ENCODE assay signal across 11 cellular contexts in the genomic region with DNA sequence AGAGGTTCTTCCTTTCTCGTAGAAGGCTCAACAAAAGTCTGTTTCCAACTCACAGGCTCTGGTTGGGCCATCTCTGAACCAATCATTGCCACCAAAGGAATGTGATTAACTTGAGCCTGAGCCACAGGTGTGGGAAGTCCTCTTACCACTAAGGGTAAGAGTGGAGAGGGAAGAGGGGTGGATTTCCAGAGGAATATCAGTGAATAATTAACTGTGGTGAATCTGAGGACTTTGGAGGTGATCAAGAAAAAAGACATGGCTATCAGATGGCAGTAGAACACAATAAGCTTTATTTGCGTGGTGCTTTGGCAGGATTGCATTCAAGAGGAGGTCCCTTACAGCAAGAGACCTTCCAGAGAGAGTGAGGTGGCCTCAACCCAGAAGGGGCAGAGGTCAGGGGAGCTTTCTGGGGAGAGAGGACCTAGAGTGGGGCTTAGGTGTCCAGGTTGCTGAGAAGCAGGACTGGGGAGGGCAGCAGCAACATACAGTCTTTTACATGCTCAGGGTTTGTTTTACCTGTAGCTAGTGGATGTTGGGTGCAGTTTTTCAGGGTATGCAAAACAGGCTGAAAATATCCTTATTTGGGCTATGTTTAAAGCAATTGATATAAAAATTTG.
DNase-seq lines count a peak whose midpoint lies in the region; ATAC-seq, FAIRE-seq and TF ChIP-seq lines count a peak whose summit lies in the region.
"Had no signal": no experiment of that assay in that cellular context is flagged by ENCODE, and none has a peak within 500 bp of the region (broad histone marks: within the 10 kb centered on the region; RNA-seq: fewer than 3 reads in every experiment).

No MANE protein-coding gene starts in this region.

- no peaks in the 10 kb centered on the region for H4K20me1 ChIP-seq in HepG2 (ENCODE audit: insufficient read depth, low read length)

- CTCF ChIA-PET in HepG2 (lab: Yijun Ruan, JAX; ENCODE audit: low intra/inter-chr PET ratio, low total read pairs), result no interaction called here

- in situ Hi-C loops in HepG2 (cut with HindIII; ENCODE audit: extremely low pct_ligation_motif_present, low pct_unique_long_range_greater_than_20kb) (loop anchor here (25.0 kb wide), 1 partner anchor 522 kb away; no protein-coding TSS in a partner anchor), G401 (cut with HindIII; ENCODE audit: low sequenced_read_pairs) (no loop called here)

- no TSS peak for BruUV-seq in HepG2 (replicated peaks; lab: Mats Ljungman, UMichigan)

- peak; percentile 15 for ATAC-seq in GM18867 (IDR thresholded peaks at IDR 0.05; ENCODE audit: unreplicated experiment)
- ATAC-seq in GM21381 (IDR thresholded peaks at IDR 0.05; ENCODE audit: unreplicated experiment), result peak; percentile 3
- ATAC-seq in HG03280 (IDR thresholded peaks at IDR 0.05; ENCODE audit: unreplicated experiment), result peak; percentile 13
- ATAC-seq in HepG2, result peak; percentile 69
- ATAC-seq in GM18870 (IDR thresholded peaks at IDR 0.05; ENCODE audit: unreplicated experiment), result no peak

- TF ChIP-seq POLR2A in HepG2 (IDR thresholded peaks at IDR 0.05; ENCODE audit: insufficient read depth in 1 of 2, low read depth in 2 of 2, low read length in 2 of 2) (no peak), testis (IDR thresholded peaks at IDR 0.05) (no peak)

- TF ChIP-seq CTCF in HepG2 (CRISPR knock-in tag; IDR thresholded peaks at IDR 0.05) (no peak), testis (IDR thresholded peaks at IDR 0.05) (no peak)

- POLR2A ChIA-PET in HepG2 (lab: Yijun Ruan, JAX), result interaction anchor here (0.9 kb wide), 1 partner anchor 8 kb away, joined by 3 read pairs; no protein-coding TSS in a partner anchor

- intact Hi-C loops in HepG2 (cut with micrococcal nuclease; ENCODE audit: unreplicated experiment) (loop anchor here (2.0 kb wide), 1 partner anchor 26 kb away; no protein-coding TSS in a partner anchor), testis (cut with DNase I; ENCODE audit: low total_unique reads) (no loop called here)

- H3K9me3 ChIP-seq in HepG2 (ENCODE audit: low read length) (no peaks in the 10 kb centered on the region), testis (no peaks in the 10 kb centered on the region)
- H3K9me3 ChIP-seq: adrenal gland had no signal

- no peaks in the 10 kb centered on the region; a peak in 1 of 5 replicates for H3K27me3 ChIP-seq in HepG2 (ENCODE audit: control insufficient read depth in 1 of 2, insufficient read depth in 2 of 2, low read length in 2 of 2)
- H3K27me3 ChIP-seq in testis, result no peaks in the 10 kb centered on the region
- H3K27me3 ChIP-seq: adrenal gland had no signal

- DNase-seq in HepG2 (ENCODE audit: low spot score) (no peak), G401 (ENCODE audit: low spot score) (no peak), testis (no peak)
- DNase-seq: adrenal gland, Karpas-422 had no signal

- WGBS in HepG2 (ENCODE audit: low lambda C conversion rate), result 75% methylated on average over 2 of the region's 2 CpGs
- WGBS in testis, 2 donors, result 82% methylated on average over 2 of the region's 2 CpGs

- H3K4me3 ChIP-seq in HepG2 (replicated peaks in 1 of 3; ENCODE audit: insufficient read depth in 1 of 3, low read depth in 2 of 3, low read length in 3 of 3) (peak overlapping the region; percentile 26 to 57 (median 34); a peak in 4 of 6 replicates), testis (no peak overlapping the region)
- H3K4me3 ChIP-seq: adrenal gland had no signal

- H2AFZ ChIP-seq in HepG2 (ENCODE audit: low read length), result peak overlapping the region; percentile 32

- H3K79me2 ChIP-seq in HepG2 (ENCODE audit: insufficient read depth, low read length), result no peaks in the 10 kb centered on the region

- peak overlapping the region; percentile 64 for H3K4me2 ChIP-seq in HepG2 (ENCODE audit: low read depth, low read length)

- no peak for TF ChIP-seq RAD21 in HepG2 (CRISPR knock-in tag; IDR thresholded peaks at IDR 0.05)

- H3K36me3 ChIP-seq in HepG2 (replicated peaks in 1 of 2; ENCODE audit: control insufficient read depth in 1 of 2, insufficient read depth in 2 of 2, low read length in 2 of 2) (no peaks in the 10 kb centered on the region), testis (ENCODE audit: low read depth, missing control alignments) (no peaks in the 10 kb centered on the region)
- H3K36me3 ChIP-seq: adrenal gland had no signal

- H3K9ac ChIP-seq in HepG2 (ENCODE audit: insufficient read depth, low read depth, low read length), result peak overlapping the region; percentile 50

- H3K4me1 ChIP-seq in HepG2 (ENCODE audit: insufficient read depth, low read length), result peaks cover 17% of the 10 kb centered on the region
- H3K4me1 ChIP-seq in testis, result no peaks in the 10 kb centered on the region
- H3K4me1 ChIP-seq: adrenal gland had no signal

- no peak for TF ChIP-seq EP300 in HepG2 (IDR thresholded peaks at IDR 0.05; ENCODE audit: low read depth in 2 of 2, low read length in 2 of 2)
- TF ChIP-seq EP300 in HepG2 (CRISPR knock-in tag; IDR thresholded peaks at IDR 0.05; ENCODE audit: borderline replicate concordance), result no peak

- FAIRE-seq in HepG2 (lab: Jason Lieb, UNC), result no peak
- FAIRE-seq: endometrium, RCC 7860 had no signal

- H3K27ac ChIP-seq in HepG2 (ENCODE audit: extremely low read length, insufficient read depth, low read length), result peak overlapping the region; percentile 28
- H3K27ac ChIP-seq in testis, result no peak overlapping the region
- H3K27ac ChIP-seq: adrenal gland had no signal

TF ChIP-seq in HepG2, 621 proteins besides CTCF, POLR2A, EP300 and RAD21 (continues in another document):
- TF ChIP-seq TEAD3 (CRISPR knock-in tag; optimal IDR thresholded peaks at IDR 0.05; ENCODE audit: borderline replicate concordance) (no peak), ZNF792 (CRISPR knock-in tag; IDR thresholded peaks at IDR 0.05) (no peak), ZNF136 (CRISPR knock-in tag; IDR thresholded peaks at IDR 0.05; ENCODE audit: low read depth) (no peak), CHD2 (IDR thresholded peaks at IDR 0.05; ENCODE audit: low read depth, low read length) (no peak), NR2F6 (IDR thresholded peaks at IDR 0.05) (peak; percentile 41), NR2F6 (CRISPR knock-in tag; IDR thresholded peaks at IDR 0.05) (0 out of 2 replicates have a peak, but pooled peaks have one; percentile 10), TBX2 (CRISPR knock-in tag; IDR thresholded peaks at IDR 0.05; ENCODE audit: borderline replicate concordance) (0 out of 2 replicates have a peak, but pooled peaks have one; percentile 22), ZNF883 (CRISPR knock-in tag; IDR thresholded peaks at IDR 0.05; ENCODE audit: not compliant biosample characterization) (no peak), ZNF451 (CRISPR knock-in tag; IDR thresholded peaks at IDR 0.05) (no peak), ZNF790 (CRISPR knock-in tag; IDR thresholded peaks at IDR 0.05; ENCODE audit: borderline replicate concordance) (no peak), ZBTB42 (CRISPR knock-in tag; IDR thresholded peaks at IDR 0.05) (no peak), CEBPG (CRISPR knock-in tag; IDR thresholded peaks at IDR 0.05) (no peak), ADNP (CRISPR knock-in tag; IDR thresholded peaks at IDR 0.05) (no peak), ZNF749 (CRISPR knock-in tag; IDR thresholded peaks at IDR 0.05; ENCODE audit: borderline replicate concordance) (no peak)
- TF ChIP-seq, protein P1, sequence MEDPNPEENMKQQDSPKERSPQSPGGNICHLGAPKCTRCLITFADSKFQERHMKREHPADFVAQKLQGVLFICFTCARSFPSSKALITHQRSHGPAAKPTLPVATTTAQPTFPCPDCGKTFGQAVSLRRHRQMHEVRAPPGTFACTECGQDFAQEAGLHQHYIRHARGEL (CRISPR knock-in tag; IDR thresholded peaks at IDR 0.05), result no peak
- TF ChIP-seq, protein P2, sequence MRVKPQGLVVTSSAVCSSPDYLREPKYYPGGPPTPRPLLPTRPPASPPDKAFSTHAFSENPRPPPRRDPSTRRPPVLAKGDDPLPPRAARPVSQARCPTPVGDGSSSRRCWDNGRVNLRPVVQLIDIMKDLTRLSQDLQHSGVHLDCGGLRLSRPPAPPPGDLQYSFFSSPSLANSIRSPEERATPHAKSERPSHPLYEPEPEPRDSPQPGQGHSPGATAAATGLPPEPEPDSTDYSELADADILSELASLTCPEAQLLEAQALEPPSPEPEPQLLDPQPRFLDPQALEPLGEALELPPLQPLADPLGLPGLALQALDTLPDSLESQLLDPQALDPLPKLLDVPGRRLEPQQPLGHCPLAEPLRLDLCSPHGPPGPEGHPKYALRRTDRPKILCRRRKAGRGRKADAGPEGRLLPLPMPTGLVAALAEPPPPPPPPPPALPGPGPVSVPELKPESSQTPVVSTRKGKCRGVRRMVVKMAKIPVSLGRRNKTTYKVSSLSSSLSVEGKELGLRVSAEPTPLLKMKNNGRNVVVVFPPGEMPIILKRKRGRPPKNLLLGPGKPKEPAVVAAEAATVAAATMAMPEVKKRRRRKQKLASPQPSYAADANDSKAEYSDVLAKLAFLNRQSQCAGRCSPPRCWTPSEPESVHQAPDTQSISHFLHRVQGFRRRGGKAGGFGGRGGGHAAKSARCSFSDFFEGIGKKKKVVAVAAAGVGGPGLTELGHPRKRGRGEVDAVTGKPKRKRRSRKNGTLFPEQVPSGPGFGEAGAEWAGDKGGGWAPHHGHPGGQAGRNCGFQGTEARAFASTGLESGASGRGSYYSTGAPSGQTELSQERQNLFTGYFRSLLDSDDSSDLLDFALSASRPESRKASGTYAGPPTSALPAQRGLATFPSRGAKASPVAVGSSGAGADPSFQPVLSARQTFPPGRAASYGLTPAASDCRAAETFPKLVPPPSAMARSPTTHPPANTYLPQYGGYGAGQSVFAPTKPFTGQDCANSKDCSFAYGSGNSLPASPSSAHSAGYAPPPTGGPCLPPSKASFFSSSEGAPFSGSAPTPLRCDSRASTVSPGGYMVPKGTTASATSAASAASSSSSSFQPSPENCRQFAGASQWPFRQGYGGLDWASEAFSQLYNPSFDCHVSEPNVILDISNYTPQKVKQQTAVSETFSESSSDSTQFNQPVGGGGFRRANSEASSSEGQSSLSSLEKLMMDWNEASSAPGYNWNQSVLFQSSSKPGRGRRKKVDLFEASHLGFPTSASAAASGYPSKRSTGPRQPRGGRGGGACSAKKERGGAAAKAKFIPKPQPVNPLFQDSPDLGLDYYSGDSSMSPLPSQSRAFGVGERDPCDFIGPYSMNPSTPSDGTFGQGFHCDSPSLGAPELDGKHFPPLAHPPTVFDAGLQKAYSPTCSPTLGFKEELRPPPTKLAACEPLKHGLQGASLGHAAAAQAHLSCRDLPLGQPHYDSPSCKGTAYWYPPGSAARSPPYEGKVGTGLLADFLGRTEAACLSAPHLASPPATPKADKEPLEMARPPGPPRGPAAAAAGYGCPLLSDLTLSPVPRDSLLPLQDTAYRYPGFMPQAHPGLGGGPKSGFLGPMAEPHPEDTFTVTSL (CRISPR knock-in tag; IDR thresholded peaks at IDR 0.05; ENCODE audit: borderline replicate concordance), result no peak

Comparison
In these comparisons a context has a peak if more than half of its experiments do, and no peak if none do; other contexts are left out.
1. H3K4me3 ChIP-seq: peak in HepG2 (3 of 3); none in testis (0 of 2).